ENCODE assay signal across 31 cellular contexts in genomic region chr12:127501916-127502315, GRCh38.
"Had no signal": no experiment of that assay in that cellular context is flagged by ENCODE, and none has a peak within 500 bp of the region (broad histone marks: within the 10 kb centered on the region; RNA-seq: fewer than 3 reads in every experiment).

No MANE protein-coding gene starts in this region.

- H3K4me3 ChIP-seq: adrenal gland, body of pancreas, esophagus squamous epithelium, gastroesophageal sphincter had no signal

- H3K27ac Mint-ChIP-seq: activated CD4-positive, alpha-beta memory T cell treated with anti-CD3 and anti-CD28 coated beads, Interleukin-2, amount 10 ng/mL, durations not matched to agents 7 days and 5 days; activated CD4-positive, alpha-beta T cell treated with anti-CD3 and anti-CD28 coated beads, Interleukin-2, amount 10 ng/mL, durations not matched to agents 7 days and 5 days; activated naive CD4-positive, alpha-beta T cell treated with anti-CD3 and anti-CD28 coated beads, Interleukin-2, amount 50 U/mL, for 24 hours; activated naive CD8-positive, alpha-beta T cell treated with anti-CD3 and anti-CD28 coated beads for 36 hours; activated naive CD8-positive, alpha-beta T cell treated with anti-CD3 and anti-CD28 coated beads, Interleukin-2, amount 50 U/mL, for 24 hours; activated T-cell treated with anti-CD3 and anti-CD28 coated beads, Interleukin-2, amount 50 U/mL, for 24 hours; activated T-cell treated with anti-CD3 and anti-CD28 coated beads, Interleukin-2, amount 50 U/mL, for 72 hours; effector memory CD8-positive, alpha-beta T cell had no signal

- DNase-seq: activated CD4-positive, alpha-beta memory T cell treated with anti-CD3 and anti-CD28 coated beads, Interleukin-2, amount 10 ng/mL, durations not matched to agents 7 days and 5 days; activated CD4-positive, alpha-beta T cell treated with anti-CD3 and anti-CD28 coated beads for 1 hour; activated CD4-positive, alpha-beta T cell treated with anti-CD3 and anti-CD28 coated beads for 4 hours; activated CD4-positive, alpha-beta T cell treated with anti-CD3 and anti-CD28 coated beads, Interleukin-2, amount 10 ng/mL, durations not matched to agents 7 days and 5 days; activated CD4-positive, alpha-beta T cell treated with anti-CD3 and anti-CD28 coated beads, Interleukin-2, amount 50 U/mL, for 4 hours; activated CD4-positive, CD25-positive, alpha-beta regulatory T cell; activated CD8-positive, alpha-beta memory T cell treated with anti-CD3 and anti-CD28 coated beads, Interleukin-2, amount 50 U/mL, for 48 hours; activated effector memory CD4-positive, alpha-beta T cell treated with Interleukin-2 at 50 U/mL for 16 hours; activated gamma-delta T cell treated with Interleukin-2 at 50 U/mL for 16 hours; activated naive CD4-positive, alpha-beta T cell treated with Interleukin-2 at 50 U/mL for 16 hours; activated naive CD8-positive, alpha-beta T cell treated with anti-CD3 and anti-CD28 coated beads for 36 hours; activated naive CD8-positive, alpha-beta T cell treated with anti-CD3 and anti-CD28 coated beads, Interleukin-2, amount 50 U/mL, for 24 hours; activated T-cell treated with anti-CD3 and anti-CD28 coated beads for 4 hours; activated T-cell treated with anti-CD3 and anti-CD28 coated beads, Interleukin-2, amount 50 U/mL, for 24 hours; activated T-cell treated with anti-CD3 and anti-CD28 coated beads, Interleukin-2, amount 50 U/mL, for 72 hours; adrenal gland; amygdala; aorta; body of pancreas; caudate nucleus; cortex of kidney; dermis blood vessel endothelial cell; effector CD4-positive, alpha-beta T cell; effector memory CD8-positive, alpha-beta T cell; esophagus squamous epithelium; foreskin melanocyte; head of caudate nucleus; T-helper 2 cell had no signal

- H3K9me3 ChIP-seq: adrenal gland, body of pancreas, esophagus squamous epithelium, gastroesophageal sphincter had no signal

- H3K27me3 Mint-ChIP-seq: activated CD4-positive, alpha-beta memory T cell treated with anti-CD3 and anti-CD28 coated beads, Interleukin-2, amount 10 ng/mL, durations not matched to agents 7 days and 5 days; activated CD4-positive, alpha-beta T cell treated with anti-CD3 and anti-CD28 coated beads, Interleukin-2, amount 10 ng/mL, durations not matched to agents 7 days and 5 days; activated naive CD4-positive, alpha-beta T cell treated with anti-CD3 and anti-CD28 coated beads, Interleukin-2, amount 50 U/mL, for 24 hours; activated naive CD8-positive, alpha-beta T cell treated with anti-CD3 and anti-CD28 coated beads for 36 hours; activated naive CD8-positive, alpha-beta T cell treated with anti-CD3 and anti-CD28 coated beads, Interleukin-2, amount 50 U/mL, for 24 hours; activated T-cell treated with anti-CD3 and anti-CD28 coated beads, Interleukin-2, amount 50 U/mL, for 24 hours had no signal

- H3K4me1 Mint-ChIP-seq: activated CD4-positive, alpha-beta memory T cell treated with anti-CD3 and anti-CD28 coated beads, Interleukin-2, amount 10 ng/mL, durations not matched to agents 7 days and 5 days; activated CD4-positive, alpha-beta T cell treated with anti-CD3 and anti-CD28 coated beads, Interleukin-2, amount 10 ng/mL, durations not matched to agents 7 days and 5 days; activated naive CD4-positive, alpha-beta T cell treated with anti-CD3 and anti-CD28 coated beads, Interleukin-2, amount 50 U/mL, for 24 hours; activated naive CD8-positive, alpha-beta T cell treated with anti-CD3 and anti-CD28 coated beads for 36 hours; activated naive CD8-positive, alpha-beta T cell treated with anti-CD3 and anti-CD28 coated beads, Interleukin-2, amount 50 U/mL, for 24 hours had no signal

- H3K36me3 ChIP-seq: adrenal gland, esophagus squamous epithelium, gastroesophageal sphincter had no signal

- H3K4me1 ChIP-seq: adrenal gland, body of pancreas, esophagus squamous epithelium, gastroesophageal sphincter had no signal

- H3K27me3 ChIP-seq: adrenal gland, body of pancreas, esophagus squamous epithelium had no signal

- H3K27ac ChIP-seq: adrenal gland, body of pancreas, epithelial cell of prostate, esophagus squamous epithelium, gastroesophageal sphincter had no signal

- H3K4me3 Mint-ChIP-seq: activated CD4-positive, alpha-beta memory T cell treated with anti-CD3 and anti-CD28 coated beads, Interleukin-2, amount 10 ng/mL, durations not matched to agents 7 days and 5 days; activated CD4-positive, alpha-beta T cell treated with anti-CD3 and anti-CD28 coated beads, Interleukin-2, amount 10 ng/mL, durations not matched to agents 7 days and 5 days; activated naive CD4-positive, alpha-beta T cell treated with anti-CD3 and anti-CD28 coated beads, Interleukin-2, amount 50 U/mL, for 24 hours; activated naive CD8-positive, alpha-beta T cell treated with anti-CD3 and anti-CD28 coated beads for 36 hours; activated naive CD8-positive, alpha-beta T cell treated with anti-CD3 and anti-CD28 coated beads, Interleukin-2, amount 50 U/mL, for 24 hours; activated T-cell treated with anti-CD3 and anti-CD28 coated beads, Interleukin-2, amount 50 U/mL, for 24 hours; activated T-cell treated with anti-CD3 and anti-CD28 coated beads, Interleukin-2, amount 50 U/mL, for 72 hours; effector memory CD8-positive, alpha-beta T cell had no signal

- H3K36me3 Mint-ChIP-seq: activated naive CD4-positive, alpha-beta T cell treated with anti-CD3 and anti-CD28 coated beads, Interleukin-2, amount 50 U/mL, for 24 hours; activated naive CD8-positive, alpha-beta T cell treated with anti-CD3 and anti-CD28 coated beads for 36 hours had no signal

- H3K9me3 Mint-ChIP-seq: activated naive CD8-positive, alpha-beta T cell treated with anti-CD3 and anti-CD28 coated beads for 36 hours had no signal
